Comparison of ENCODE assay signal across 1 cellular context in the genomic region with DNA sequence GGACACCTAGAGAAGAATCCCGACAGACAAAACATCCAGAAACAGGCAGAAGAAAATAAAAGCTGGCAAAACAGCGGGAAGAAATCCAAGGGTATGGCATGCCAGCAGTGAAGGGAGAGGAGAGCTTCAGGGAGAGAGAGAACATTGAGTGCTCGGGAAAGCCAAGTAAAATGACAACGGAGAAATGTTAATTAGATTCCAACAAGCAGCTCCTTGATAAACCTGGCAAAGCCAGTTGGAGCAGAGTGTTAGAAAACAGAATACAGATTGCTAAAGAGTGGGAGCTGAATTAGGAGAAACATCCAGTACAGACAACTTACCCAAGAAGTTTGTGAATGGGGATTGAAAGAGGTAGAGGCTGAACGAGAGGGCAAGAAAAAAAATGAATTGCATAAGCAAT.
TF ChIP-seq lines count a peak whose summit lies in the region.

No MANE protein-coding gene starts in this region.

TF ChIP-seq in WTC11, 78 proteins besides CTCF, POLR2A, EP300 and RAD21 (continued from another document):
- no peak for TF ChIP-seq ZNF396 (CRISPR knock-in tag; IDR thresholded peaks at IDR 0.05; ENCODE audit: borderline replicate concordance)
- TF ChIP-seq, protein P1, sequence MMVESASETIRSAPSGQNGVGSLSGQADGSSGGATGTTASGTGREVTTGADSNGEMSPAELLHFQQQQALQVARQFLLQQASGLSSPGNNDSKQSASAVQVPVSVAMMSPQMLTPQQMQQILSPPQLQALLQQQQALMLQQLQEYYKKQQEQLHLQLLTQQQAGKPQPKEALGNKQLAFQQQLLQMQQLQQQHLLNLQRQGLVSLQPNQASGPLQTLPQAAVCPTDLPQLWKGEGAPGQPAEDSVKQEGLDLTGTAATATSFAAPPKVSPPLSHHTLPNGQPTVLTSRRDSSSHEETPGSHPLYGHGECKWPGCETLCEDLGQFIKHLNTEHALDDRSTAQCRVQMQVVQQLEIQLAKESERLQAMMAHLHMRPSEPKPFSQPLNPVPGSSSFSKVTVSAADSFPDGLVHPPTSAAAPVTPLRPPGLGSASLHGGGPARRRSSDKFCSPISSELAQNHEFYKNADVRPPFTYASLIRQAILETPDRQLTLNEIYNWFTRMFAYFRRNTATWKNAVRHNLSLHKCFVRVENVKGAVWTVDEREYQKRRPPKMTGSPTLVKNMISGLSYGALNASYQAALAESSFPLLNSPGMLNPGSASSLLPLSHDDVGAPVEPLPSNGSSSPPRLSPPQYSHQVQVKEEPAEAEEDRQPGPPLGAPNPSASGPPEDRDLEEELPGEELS (CRISPR knock-in tag; IDR thresholded peaks at IDR 0.05) = no peak
- TF ChIP-seq NFATC4 (CRISPR knock-in tag; IDR thresholded peaks at IDR 0.05) = no peak
- TF ChIP-seq MYBL2 (CRISPR knock-in tag; IDR thresholded peaks at IDR 0.05) = no peak
